ENCODE assay signal across 8 cellular contexts in genomic region chr1:246932366-246932700, GRCh38. TPM values are rescaled to one million over a fixed set of nuclear protein-coding genes. Genes with fewer than 3 reads are reported as not detected.
DNase-seq lines count a peak whose midpoint lies in the region; ATAC-seq, FAIRE-seq and TF ChIP-seq lines count a peak whose summit lies in the region.

No MANE protein-coding gene starts in this region.

- H3K4me3 ChIP-seq in K562, result peak overlapping the region; percentile 97
- H3K4me3 ChIP-seq in right lobe of liver, result peak overlapping the region; percentile 87 to 100 (median 99)
- peak overlapping the region in 2 of 3 donors; percentile 2 to 78 for H3K4me3 ChIP-seq in thyroid gland (replicated peaks in 1 of 3)

- peaks cover 5 to 11% of the 10 kb centered on the region in 2 experiments; a peak in 4 of 5 replicates for H3K4me1 ChIP-seq in K562 (replicated peaks in 1 of 2; ENCODE audit: control insufficient read depth in 2 of 2, insufficient read depth in 2 of 2, low read length in 2 of 2)
- H3K4me1 ChIP-seq in right lobe of liver, result peaks cover 0 to 12% (median 5%) of the 10 kb centered on the region in 4 donors
- peaks cover 11 to 15% of the 10 kb centered on the region in 2 donors for H3K4me1 ChIP-seq in thyroid gland

- intact Hi-C loops in K562 (cut with micrococcal nuclease) (loop anchor here (10.0 kb wide), 1 partner anchor 368 kb away; the partner anchor contains the start of genes CNST and TFB2M), right lobe of liver (cut with DNase I) (no loop called here), thyroid gland (cut with DNase I) (no loop called here)

- WGBS in K562 (ENCODE audit: insufficient coverage, low coverage, missing lambda C conversion rate), result 5% methylated on average over 8 of the region's 8 CpGs
- WGBS in right lobe of liver (ENCODE audit: insufficient coverage, low coverage, low lambda C conversion rate, missing lambda C conversion rate), result 8% methylated on average over 8 of the region's 8 CpGs
- WGBS in thyroid gland, 2 donors, result 12 to 13% methylated on average over 8 of the region's 8 CpGs

- H3K4me1 Mint-ChIP-seq in activated CD4-positive, alpha-beta T cell treated with anti-CD3 and anti-CD28 coated beads, Interleukin-2, amount 10 ng/mL, durations not matched to agents 7 days and 5 days, result peaks cover 32% of the 10 kb centered on the region

- no peaks in the 10 kb centered on the region for H3K27me3 Mint-ChIP-seq in activated CD4-positive, alpha-beta T cell treated with anti-CD3 and anti-CD28 coated beads, Interleukin-2, amount 10 ng/mL, durations not matched to agents 7 days and 5 days

- peak overlapping the region; percentile 95 for H2AFZ ChIP-seq in K562 (ENCODE audit: low read depth, low read length)

- peaks cover 43% of the 10 kb centered on the region for H3K79me2 ChIP-seq in K562 (ENCODE audit: control insufficient read depth, insufficient read depth, low read length)

- no peaks in the 10 kb centered on the region for H3K9me3 Mint-ChIP-seq in activated CD4-positive, alpha-beta T cell treated with anti-CD3 and anti-CD28 coated beads, Interleukin-2, amount 10 ng/mL, durations not matched to agents 7 days and 5 days

- TF ChIP-seq CTCF in K562 (IDR thresholded peaks at IDR 0.05 in 2 of 3, conservative IDR thresholded peaks at IDR 0.05 in 1 of 3; ENCODE audit: insufficient read depth in 2 of 3, low read depth in 1 of 3, low read length in 3 of 3) (no peak), right lobe of liver (IDR thresholded peaks at IDR 0.05) (no peak), thyroid gland (IDR thresholded peaks at IDR 0.05) (no peak)

- H3K27me3 ChIP-seq in K562 (ENCODE audit: control insufficient read depth in 2 of 2, insufficient read depth in 2 of 2, low read length in 2 of 2) (no peaks in the 10 kb centered on the region), right lobe of liver (no peaks in the 10 kb centered on the region), thyroid gland (no peaks in the 10 kb centered on the region)

- CTCF ChIA-PET in activated CD4-positive, alpha-beta T cell treated with anti-CD3 and anti-CD28 coated beads, Interleukin-2, amount 10 ng/mL, durations not matched to agents 7 days and 5 days (lab: Charles Lee), result interaction anchor here (1.1 kb wide), 1 partner anchor 25 kb away, joined by 3 read pairs; no protein-coding TSS in a partner anchor
- CTCF ChIA-PET in K562 (lab: Yijun Ruan, JAX; ENCODE audit: low intra/inter-chr PET ratio), result no interaction called here

- H3K36me3 Mint-ChIP-seq in activated CD4-positive, alpha-beta T cell treated with anti-CD3 and anti-CD28 coated beads, Interleukin-2, amount 10 ng/mL, durations not matched to agents 7 days and 5 days (ENCODE audit: low read depth), result peaks cover 25% of the 10 kb centered on the region

- H3K36me3 ChIP-seq in K562 (ENCODE audit: control insufficient read depth, insufficient read depth, low read length), result peaks cover 21% of the 10 kb centered on the region
- peaks cover 0 to 2% (median 0%) of the 10 kb centered on the region in 4 donors for H3K36me3 ChIP-seq in right lobe of liver
- no peaks in the 10 kb centered on the region for H3K36me3 ChIP-seq in thyroid gland

- TF ChIP-seq POLR2A in K562 (conservative IDR thresholded peaks at IDR 0.05) (no peak), right lobe of liver (IDR thresholded peaks at IDR 0.05) (no peak), thyroid gland (IDR thresholded peaks at IDR 0.05) (no peak)

- H3K9ac ChIP-seq in K562 (ENCODE audit: insufficient read depth in 1 of 2, low read depth in 2 of 2, low read length in 2 of 2), result peak overlapping the region; percentile 94 to 100

- BruUV-seq in K562 (replicated peaks; lab: Mats Ljungman, UMichigan), result no TSS peak

- TF ChIP-seq EP300 in K562 (IDR thresholded peaks at IDR 0.05; ENCODE audit: low read length), result no peak

- ATAC-seq in K562 (no peak), right lobe of liver (no peak), HG02763 (IDR thresholded peaks at IDR 0.05; ENCODE audit: unreplicated experiment) (no peak), GM18861 (IDR thresholded peaks at IDR 0.05; ENCODE audit: unreplicated experiment) (no peak)

- POLR2A ChIA-PET in activated CD4-positive, alpha-beta T cell treated with anti-CD3 and anti-CD28 coated beads, Interleukin-2, amount 10 ng/mL, durations not matched to agents 7 days and 5 days (lab: Charles Lee), result no interaction called here
- POLR2A ChIA-PET in K562 (lab: Yijun Ruan, JAX), result interaction anchor here (0.6 to 1.7 kb wide), 7 partner anchors 17 to 401 kb away, joined by 3 to 5 read pairs (median 4); no protein-coding TSS in a partner anchor

- peak overlapping the region; percentile 97 for H3K27ac Mint-ChIP-seq in activated CD4-positive, alpha-beta T cell treated with anti-CD3 and anti-CD28 coated beads, Interleukin-2, amount 10 ng/mL, durations not matched to agents 7 days and 5 days

- DNase-seq in activated CD4-positive, alpha-beta T cell treated with anti-CD3 and anti-CD28 coated beads, Interleukin-2, amount 10 ng/mL, durations not matched to agents 7 days and 5 days, result no peak
- DNase-seq in activated CD4-positive, alpha-beta T cell treated with anti-CD3 and anti-CD28 coated beads for 48 hours, result no peak
- no peak for DNase-seq in K562 (ENCODE audit: extremely low read depth in 1 of 4, low spot score in 3 of 4)
- no peak for DNase-seq in right lobe of liver
- no peak for DNase-seq in thyroid gland
- no peak for DNase-seq in Ammon's horn (ENCODE audit: low spot score)

- peaks cover 4% of the 10 kb centered on the region; the same call in 1 of the 2 replicates for H4K20me1 ChIP-seq in K562 (replicated peaks; ENCODE audit: control insufficient read depth, insufficient read depth, low read length)

- H3K4me2 ChIP-seq in K562 (ENCODE audit: insufficient read depth, low read length), result peak overlapping the region; percentile 96

- TF ChIP-seq RAD21 in K562 (CRISPR knock-in tag; conservative IDR thresholded peaks at IDR 0.05 in 1 of 2, IDR thresholded peaks at IDR 0.05 in 1 of 2), result no peak

- peak overlapping the region; percentile 96 for H3K4me3 Mint-ChIP-seq in activated CD4-positive, alpha-beta T cell treated with anti-CD3 and anti-CD28 coated beads, Interleukin-2, amount 10 ng/mL, durations not matched to agents 7 days and 5 days

- H3K9me1 ChIP-seq in K562 (ENCODE audit: control insufficient read depth, insufficient read depth, low read length), result no peaks in the 10 kb centered on the region

- in situ Hi-C loops in K562 (cut with MboI), result no loop called here

- H3K27ac ChIP-seq in K562 (ENCODE audit: extremely low read depth, low read depth, low read length) (peak overlapping the region; percentile 94), right lobe of liver (peak overlapping the region in 2 of 3 donors; percentile 91 to 92), thyroid gland (peak overlapping the region in 2 of 3 donors; percentile 96 to 98)

- no peak for FAIRE-seq in K562 (lab: Jason Lieb, UNC)

- no peaks in the 10 kb centered on the region for H3K9me3 ChIP-seq in K562 (replicated peaks; ENCODE audit: control insufficient read depth, insufficient read depth, low read depth, low read length)
- H3K9me3 ChIP-seq in right lobe of liver, result no peaks in the 10 kb centered on the region
- H3K9me3 ChIP-seq in thyroid gland, result no peaks in the 10 kb centered on the region

TF ChIP-seq in K562, 482 proteins besides CTCF, POLR2A, EP300 and RAD21 (continues in another document):
- TF ChIP-seq DACH1 (IDR thresholded peaks at IDR 0.05; ENCODE audit: partially characterized antibody) (peak; percentile 5), ZNF324 (CRISPR knock-in tag; IDR thresholded peaks at IDR 0.05) (no peak), SRF (CRISPR knock-in tag; IDR thresholded peaks at IDR 0.05) (no peak), HMGXB4 (CRISPR knock-in tag; IDR thresholded peaks at IDR 0.05) (no peak), SMAD1 (IDR thresholded peaks at IDR 0.05; ENCODE audit: low read depth, low read length, partially characterized antibody) (no peak)

RNA-seq across cellular contexts. Expression of gene AHCTF1, which starts 0.6 kb away (rescaled TPM):
- total RNA-seq in activated CD4-positive, alpha-beta T cell treated with anti-CD3 and anti-CD28 coated beads, Interleukin-2, amount 10 ng/mL, durations not matched to agents 7 days and 5 days, result 10 to 100 TPM; 32.9 to 42.4 TPM
- total RNA-seq in K562 (2011; cell fraction: chromatin; rRNA removed; ENCODE audit: low replicate concordance), result 56.4 and 208 TPM in 2 replicates
- total RNA-seq in K562 (2011; cell fraction: nucleolus; rRNA removed), result 25.7 and 46.8 TPM in 2 replicates
- total RNA-seq in K562 (2011; cell fraction: nucleoplasm; rRNA removed), result 71.2 and 79.8 TPM in 2 replicates
- total RNA-seq in K562 (2014; rRNA removed), result 46.2 and 49.6 TPM in 2 replicates
- 97.4 and 99.7 TPM in 2 replicates for total RNA-seq in K562 (2014; rRNA removed; fragmentation: Illumina TruSeq; extraction: Trizol)
- total RNA-seq in K562 (2015; rRNA removed; fragmentation: Illumina TruSeq; extraction: Trizol), result 92.6 and 102 TPM in 2 replicates
- 62.6 and 69.8 TPM in 2 replicates for total RNA-seq in K562 (2021)
- 31.2 and 47.6 TPM in 2 replicates for polyA plus RNA-seq in K562 (2011; rRNA removed)
- 9.3 and 16.0 TPM in 2 replicates for polyA plus RNA-seq in K562 (2011; cell fraction: cytosol; rRNA removed)
- 37.7 and 54.5 TPM in 2 replicates for polyA plus RNA-seq in K562 (2011; cell fraction: nucleus; rRNA removed)
- 27.4 and 31.3 TPM in 2 replicates for polyA plus RNA-seq in K562 (2012)
- 69.0 and 88.0 TPM in 2 replicates for polyA plus RNA-seq in K562 (2014; fragmentation: Illumina TruSeq; extraction: Trizol)
- polyA plus RNA-seq in K562 (2014; fragmentation: Nextera tagmentation; extraction: Ambion mirVana), result 10 to 100 TPM in 1 of 2 experiments, 1 to 10 TPM in 1; 9.4 to 15.4 TPM
- polyA plus RNA-seq in K562 (2014; rRNA removed), result 44.6 and 46.1 TPM in 2 replicates
- 132 and 152 TPM in 2 replicates for polyA minus RNA-seq in K562 (2011; rRNA and poly(A)+ RNA removed)
- polyA minus RNA-seq in K562 (2011; cell fraction: cytosol; rRNA and poly(A)+ RNA removed), result 40.0 and 55.9 TPM in 2 replicates
- polyA minus RNA-seq in K562 (2011; cell fraction: nucleus; rRNA and poly(A)+ RNA removed), result 68.8 and 102 TPM in 2 replicates
- 10 to 100 TPM; 10.3 to 23.4 (median 14.9) TPM for total RNA-seq in right lobe of liver
- total RNA-seq in thyroid gland, result 10 to 100 TPM; 36.5 to 84.4 (median 45.3) TPM

Comparison
In these comparisons a context has a peak if more than half of its experiments do, and no peak if none do; other contexts are left out.
1. H3K4me3 ChIP-seq: peak in every context shown above with its lines; median percentile 99 in right lobe of liver; 97 in K562; 40 in thyroid gland.